Comparison of ENCODE assay signal across 17 cellular contexts in genomic region chr10:103614511-103615158, GRCh38.
DNase-seq lines count a peak whose midpoint lies in the region; TF ChIP-seq lines count a peak whose summit lies in the region.
"Had no signal": no experiment of that assay in that cellular context is flagged by ENCODE, and none has a peak within 500 bp of the region (broad histone marks: within the 10 kb centered on the region; RNA-seq: fewer than 3 reads in every experiment).

No MANE protein-coding gene starts in this region.

- H3K4me3 ChIP-seq in colonic mucosa (no peak overlapping the region), mesodermal cell (ENCODE audit: extremely low read depth, insufficient read depth, low read length, poor library complexity, severe bottlenecking) (no peak overlapping the region), tibial artery (no peak overlapping the region), trophoblast cell (ENCODE audit: low read depth, low read length) (no peak overlapping the region)
- H3K4me3 ChIP-seq: Peyer's patch had no signal

- CTCF ChIA-PET in RWPE1 (lab: Yijun Ruan, JAX): no interaction called here

- H4K91ac ChIP-seq in trophoblast cell (ENCODE audit: low read depth, low read length): no peak overlapping the region

- H4K12ac ChIP-seq in trophoblast cell (ENCODE audit: low read depth, low read length): no peak overlapping the region

- no peak for DNase-seq in RWPE1 (ENCODE audit: low spot score)
- DNase-seq in colonic mucosa: no peak
- no peak for DNase-seq in tibial artery
- no peak for DNase-seq in glomerular visceral epithelial cell (ENCODE audit: extremely low spot score)
- DNase-seq in trophoblast cell: no peak
- no peak for DNase-seq in NCI-H1694 (lab: John Stamatoyannopoulos, UW)
- DNase-seq: activated CD4-positive, CD25-positive, alpha-beta regulatory T cell; activated CD8-positive, alpha-beta memory T cell treated with anti-CD3 and anti-CD28 coated beads, Interleukin-2, amount 10 ng/mL, durations not matched to agents 7 days and 5 days; activated naive CD4-positive, alpha-beta T cell treated with Interleukin-2 at 50 U/mL for 16 hours; DND-41; GOT3; naive B cell; NCI-H2107; Peyer's patch; stimulated activated CD4-positive, alpha-beta T cell treated with anti-CD3 and anti-CD28 coated beads, Interleukin-4, amount 100 ng/mL, for 24 hours had no signal

- no peak overlapping the region for H2BK5ac ChIP-seq in trophoblast cell (ENCODE audit: low read depth, low read length, poor library complexity)

- H3K18ac ChIP-seq in trophoblast cell (ENCODE audit: low read length): no peak overlapping the region

- H3K14ac ChIP-seq in trophoblast cell (ENCODE audit: low read length): no peak overlapping the region

- H3K79me1 ChIP-seq in trophoblast cell (ENCODE audit: low read length): no peaks in the 10 kb centered on the region

- POLR2A ChIA-PET in RWPE1 (lab: Yijun Ruan, JAX; ENCODE audit: low non-redundant PET): no interaction called here

- no peak overlapping the region for H2BK120ac ChIP-seq in trophoblast cell (ENCODE audit: insufficient read depth, low read length, poor library complexity)

- no peaks in the 10 kb centered on the region for H3K79me2 ChIP-seq in trophoblast cell (ENCODE audit: control insufficient read depth, insufficient read depth, low read length, poor library complexity)

- TF ChIP-seq CTCF in RWPE1 (conservative IDR thresholded peaks at IDR 0.05; ENCODE audit: low read depth): no peak
- no peak for TF ChIP-seq CTCF in colonic mucosa (IDR thresholded peaks at IDR 0.05)
- TF ChIP-seq CTCF in tibial artery (IDR thresholded peaks at IDR 0.05): no peak

- H3K27me3 ChIP-seq in colonic mucosa: no peaks in the 10 kb centered on the region
- no peaks in the 10 kb centered on the region for H3K27me3 ChIP-seq in tibial artery
- no peaks in the 10 kb centered on the region for H3K27me3 ChIP-seq in trophoblast cell (ENCODE audit: insufficient read depth, low read length)
- H3K27me3 ChIP-seq: Peyer's patch had no signal

- H3K9me3 ChIP-seq in colonic mucosa: no peaks in the 10 kb centered on the region
- no peaks in the 10 kb centered on the region for H3K9me3 ChIP-seq in mesodermal cell (ENCODE audit: control insufficient read depth, low read length)
- H3K9me3 ChIP-seq in tibial artery: no peaks in the 10 kb centered on the region
- no peaks in the 10 kb centered on the region for H3K9me3 ChIP-seq in trophoblast cell (ENCODE audit: insufficient read depth, low read depth, low read length)
- H3K9me3 ChIP-seq: Peyer's patch had no signal

- H3K23ac ChIP-seq in trophoblast cell (ENCODE audit: low read length): no peak overlapping the region

- H3K4me1 ChIP-seq in colonic mucosa (no peaks in the 10 kb centered on the region), mesodermal cell (ENCODE audit: control insufficient read depth, insufficient read depth, low read length, poor library complexity, severe bottlenecking) (peaks cover 20% of the 10 kb centered on the region), tibial artery (peaks cover 15 to 57% (median 46%) of the 10 kb centered on the region in 4 donors), trophoblast cell (ENCODE audit: control insufficient read depth in 1 of 2, insufficient read depth in 2 of 2, low read length in 2 of 2) (peaks cover 0 to 6% of the 10 kb centered on the region in 2 experiments)

- no peak overlapping the region for H2AFZ ChIP-seq in trophoblast cell (ENCODE audit: insufficient read depth, low read length, poor library complexity)

- H3K4me2 ChIP-seq in trophoblast cell (ENCODE audit: low read length): no peak overlapping the region

- intact Hi-C loops in colonic mucosa (cut with DNase I) (no loop called here), tibial artery (cut with DNase I; ENCODE audit: low total_unique reads) (no loop called here)

- no peak overlapping the region for H4K8ac ChIP-seq in trophoblast cell (ENCODE audit: low read depth, low read length)

- no peak overlapping the region for H2BK12ac ChIP-seq in trophoblast cell (ENCODE audit: low read length)

- H3K27ac ChIP-seq in RWPE1: peak overlapping the region; percentile 28
- H3K27ac ChIP-seq in colonic mucosa: peak overlapping the region; percentile 9
- H3K27ac ChIP-seq in mesodermal cell (ENCODE audit: low read depth, low read length, severe bottlenecking): peak overlapping the region; percentile 16
- H3K27ac ChIP-seq in tibial artery: peak overlapping the region; percentile 1 to 89
- no peak overlapping the region for H3K27ac ChIP-seq in trophoblast cell (ENCODE audit: low read depth, low read length)
- H3K27ac ChIP-seq: C4-2B had no signal

- H3K4ac ChIP-seq in trophoblast cell (ENCODE audit: low read depth, low read length): no peak overlapping the region

- no peak overlapping the region for H2AK5ac ChIP-seq in trophoblast cell (ENCODE audit: low read length)

- H3K9ac ChIP-seq in colonic mucosa (ENCODE audit: low read depth in 2 of 2, low read length in 2 of 2) (no peak overlapping the region), trophoblast cell (ENCODE audit: low read length) (no peak overlapping the region)

- H3K36me3 ChIP-seq in colonic mucosa (no peaks in the 10 kb centered on the region), mesodermal cell (ENCODE audit: control insufficient read depth, insufficient read depth, low read length) (peaks cover 73% of the 10 kb centered on the region), tibial artery (peaks cover 30 to 76% (median 58%) of the 10 kb centered on the region in 3 donors), trophoblast cell (ENCODE audit: control insufficient read depth in 1 of 2, insufficient read depth in 2 of 2, low read length in 2 of 2) (peaks cover 8 to 17% of the 10 kb centered on the region in 2 experiments)

- WGBS in mesodermal cell (ENCODE audit: insufficient coverage in 2 of 2), 2 experiments: 88 to 93% methylated on average over 10 of the region's 14 CpGs
- WGBS in trophoblast cell (ENCODE audit: extremely low coverage, insufficient coverage, insufficient read length): no CpG with 5 or more reads among the region's 14 CpGs
